Comparison of ENCODE assay signal across 11 cellular contexts in genomic region chr3:46933261-46933660, GRCh38. TPM values are rescaled to one million over a fixed set of nuclear protein-coding genes. Genes with fewer than 3 reads are reported as not detected.
DNase-seq lines count a peak whose midpoint lies in the region; ATAC-seq and TF ChIP-seq lines count a peak whose summit lies in the region.
"Had no signal": no experiment of that assay in that cellular context is flagged by ENCODE, and none has a peak within 500 bp of the region (broad histone marks: within the 10 kb centered on the region; RNA-seq: fewer than 3 reads in every experiment).

No MANE protein-coding gene starts in this region.

- no peak for TF ChIP-seq CTCF in HEK293 (tag by site-specific recombination; IDR thresholded peaks at IDR 0.05)

- H2AFZ ChIP-seq in ACC112 (ENCODE audit: low read length, unreplicated experiment): no peak overlapping the region

- H3K36me3 ChIP-seq in ACC112 (ENCODE audit: insufficient read depth, low read length) (peaks cover 3% of the 10 kb centered on the region; the same call in 1 of the 2 replicates), HEK293 (ENCODE audit: control insufficient read depth in 2 of 2, insufficient read depth in 1 of 2, low read length in 2 of 2) (peaks cover 0 to 55% of the 10 kb centered on the region in 2 experiments; a peak in 1 of 3 replicates), duodenal mucosa (ENCODE audit: control insufficient read depth in 1 of 2, insufficient read depth in 2 of 2, low read length in 2 of 2) (peaks cover 0 to 26% of the 10 kb centered on the region in 2 donors)

- H3K4me3 ChIP-seq in ACC112 (ENCODE audit: low read depth, low read length) (no peak overlapping the region), HEK293 (ENCODE audit: low read depth, low read length) (no peak overlapping the region), duodenal mucosa (ENCODE audit: low read depth in 1 of 2, low read length in 2 of 2) (no peak overlapping the region)
- H3K4me3 ChIP-seq: mucosa of descending colon had no signal

- peak overlapping the region; percentile 18; the same call in 1 of the 2 replicates for H3K27ac ChIP-seq in ACC112 (ENCODE audit: low read depth, low read length)
- no peak overlapping the region for H3K27ac ChIP-seq in HEK293 (ENCODE audit: extremely low read depth, low read depth, low read length)
- peak overlapping the region; percentile 58 for H3K27ac ChIP-seq in duodenal mucosa (ENCODE audit: low read depth, low read length)

- DNase-seq in posterior vena cava (ENCODE audit: low spot score) (peak; percentile 48), SHP77 (lab: John Stamatoyannopoulos, UW) (no peak), NK-92 (lab: John Stamatoyannopoulos, UW; ENCODE audit: unreplicated experiment) (no peak), glomerular visceral epithelial cell (ENCODE audit: extremely low spot score) (no peak)
- DNase-seq: dermis blood vessel endothelial cell, Kasumi-1 had no signal

- peaks cover 60% of the 10 kb centered on the region for H3K79me2 ChIP-seq in ACC112 (ENCODE audit: control insufficient read depth, insufficient read depth, low read length, unreplicated experiment)

- H3K9me3 ChIP-seq in HEK293 (ENCODE audit: control insufficient read depth, insufficient read depth, low read depth, low read length): no peaks in the 10 kb centered on the region
- H3K9me3 ChIP-seq in duodenal mucosa (ENCODE audit: control insufficient read depth in 1 of 2, low read length in 2 of 2): no peaks in the 10 kb centered on the region
- H3K9me3 ChIP-seq: mucosa of descending colon had no signal

- intact Hi-C loops in posterior vena cava (cut with DNase I): no loop called here

- H3K27me3 ChIP-seq in ACC112 (ENCODE audit: insufficient read depth, low read length): no peaks in the 10 kb centered on the region
- H3K27me3 ChIP-seq in duodenal mucosa (ENCODE audit: control insufficient read depth in 1 of 2, insufficient read depth in 2 of 2, low read length in 2 of 2): no peaks in the 10 kb centered on the region

- CTCF ChIA-PET in HEK293 (lab: Yijun Ruan, JAX): interaction anchor here (0.6 to 1.9 kb wide), 4 partner anchors 9 to 657 kb away, joined by 3 to 6 read pairs (median 4); no protein-coding TSS in a partner anchor

- peak overlapping the region in 1 of 2 donors; percentile 1 for H3K9ac ChIP-seq in duodenal mucosa (ENCODE audit: low read depth in 1 of 2, low read length in 2 of 2)

- POLR2A ChIA-PET in HEK293 (lab: Yijun Ruan, JAX): no interaction called here

- peaks cover 74% of the 10 kb centered on the region for H3K4me1 ChIP-seq in ACC112 (ENCODE audit: control insufficient read depth, insufficient read depth, low read length, unreplicated experiment)
- peaks cover 11% of the 10 kb centered on the region for H3K4me1 ChIP-seq in HEK293 (ENCODE audit: control insufficient read depth, insufficient read depth, low read length)
- H3K4me1 ChIP-seq in duodenal mucosa (ENCODE audit: control insufficient read depth in 1 of 2, insufficient read depth in 2 of 2, low read length in 2 of 2): peaks cover 78 to 86% of the 10 kb centered on the region in 2 donors

- no peak for ATAC-seq in HG02885 (IDR thresholded peaks at IDR 0.05; ENCODE audit: poor library complexity, unreplicated experiment)

TF ChIP-seq in HEK293, 187 proteins besides CTCF, POLR2A, EP300 and RAD21:
- no peak for TF ChIP-seq ZNF558 (tag by site-specific recombination; IDR thresholded peaks at IDR 0.05)
- TF ChIP-seq ATF2 (tag by site-specific recombination; IDR thresholded peaks at IDR 0.05; ENCODE audit: low read depth): no peak
- TF ChIP-seq ZNF341 (tag by site-specific recombination; IDR thresholded peaks at IDR 0.05; ENCODE audit: low read depth): peak; percentile 55; the same call in 1 of the 2 replicates

RNA-seq across cellular contexts. Expression of gene CCDC12, which starts 43.3 kb away (rescaled TPM):
- 10 to 100 TPM; 21.5 to 26.0 TPM for total RNA-seq in posterior vena cava

RNA-seq across cellular contexts. Expression of gene NBEAL2, which starts 46.2 kb away (rescaled TPM):
- total RNA-seq in posterior vena cava: 10 to 100 TPM; 26.0 to 33.1 TPM

RNA-seq across cellular contexts. Expression of gene PTH1R, which starts 55.7 kb away (rescaled TPM):
- total RNA-seq in posterior vena cava: 10 to 100 TPM in 1 of 2 donors, 1 to 10 TPM in 1; 5.8 to 17.9 TPM
